In the genomic region with DNA sequence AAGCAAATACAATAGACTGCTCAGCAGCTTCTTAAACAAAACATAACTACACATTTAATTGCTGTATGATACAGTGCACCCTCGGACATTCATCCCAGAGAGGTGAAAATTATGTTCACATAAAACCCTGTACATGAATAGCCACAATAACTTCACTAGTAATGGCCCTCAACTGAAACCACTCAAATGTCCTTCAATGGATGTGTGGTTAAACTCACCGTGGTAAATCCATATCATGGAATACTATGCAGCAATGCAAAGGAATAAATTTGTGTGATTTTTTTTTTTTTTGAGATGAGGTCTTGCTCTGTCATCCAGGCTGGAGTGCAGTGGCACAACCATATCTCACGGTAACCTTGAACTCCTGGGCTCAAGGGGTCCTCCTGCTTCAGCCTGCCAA, we compare ENCODE assay signal across 29 cellular contexts.
"Had no signal": no experiment of that assay in that cellular context is flagged by ENCODE, and none has a peak within 500 bp of the region (broad histone marks: within the 10 kb centered on the region; RNA-seq: fewer than 3 reads in every experiment).

No MANE protein-coding gene starts in this region.

- H3K27me3 Mint-ChIP-seq: stimulated activated memory B cell treated with anti-CD40 and anti-IgM and Interleukin-4, amounts not matched to agents 10 μg/mL and 1 μg/mL and 100 μg/mL, for 72 hours; stimulated activated naive B cell treated with anti-CD40 and anti-IgM and Interleukin-4, amounts not matched to agents 10 μg/mL and 1 μg/mL and 100 μg/mL, for 72 hours; stimulated activated naive CD8-positive, alpha-beta T cell treated with anti-CD3 and anti-CD28 coated beads, Interleukin-15, amount 100 ng/mL, for 72 hours; stimulated activated naive CD8-positive, alpha-beta T cell treated with anti-CD3 and anti-CD28 coated beads, Interleukin-15, Interleukin-2, amounts not matched to agents 100 ng/mL and 50 ng/mL, for 24 hours had no signal

- H3K36me3 ChIP-seq: stomach, suprapubic skin, thoracic aorta, thyroid gland, tibial artery, tibial nerve, transverse colon, upper lobe of left lung, upper lobe of right lung, uterus, vagina had no signal

- H3K4me3 Mint-ChIP-seq: stimulated activated effector memory CD8-positive, alpha-beta T cell treated with anti-CD3 and anti-CD28 coated beads, Interleukin-12 subunit alpha, Interleukin-12 subunit beta, amount 100 ng/mL, for 72 hours; stimulated activated memory B cell treated with anti-CD40 and anti-IgM and Interleukin-4, amounts not matched to agents 10 μg/mL and 1 μg/mL and 100 μg/mL, for 72 hours; stimulated activated naive B cell treated with anti-CD40 and anti-IgM and Interleukin-4, amounts not matched to agents 10 μg/mL and 1 μg/mL and 100 μg/mL, for 72 hours; stimulated activated naive CD8-positive, alpha-beta T cell treated with anti-CD3 and anti-CD28 coated beads, Interleukin-15, amount 100 ng/mL, for 72 hours; stimulated activated naive CD8-positive, alpha-beta T cell treated with anti-CD3 and anti-CD28 coated beads, Interleukin-15, Interleukin-2, amounts not matched to agents 100 ng/mL and 50 ng/mL, for 24 hours; type B pancreatic cell had no signal

- H3K27me3 ChIP-seq: testis, thyroid gland, tibial nerve, transverse colon, upper lobe of left lung, upper lobe of right lung, uterus, vagina had no signal

- H3K9me3 ChIP-seq: suprapubic skin, testis, thoracic aorta, thyroid gland, transverse colon, upper lobe of left lung, upper lobe of right lung, uterus, vagina had no signal

- H3K4me1 ChIP-seq: stomach, suprapubic skin, thyroid gland, tibial artery, tibial nerve, transverse colon, upper lobe of left lung, upper lobe of right lung, uterus, vagina had no signal

- ATAC-seq: stimulated activated effector memory CD8-positive, alpha-beta T cell treated with anti-CD3 and anti-CD28 coated beads, Interleukin-12 subunit alpha, Interleukin-12 subunit beta, amount 100 ng/mL, for 72 hours; stimulated activated memory B cell treated with anti-CD40 and anti-IgM and Interleukin-4, amounts not matched to agents 10 μg/mL and 1 μg/mL and 100 μg/mL, for 72 hours; stimulated activated naive B cell treated with anti-CD40 and anti-IgM and Interleukin-4, amounts not matched to agents 10 μg/mL and 1 μg/mL and 100 μg/mL, for 72 hours; stimulated activated naive CD8-positive, alpha-beta T cell treated with anti-CD3 and anti-CD28 coated beads, Interleukin-15, amount 100 ng/mL, for 72 hours; stimulated activated naive CD8-positive, alpha-beta T cell treated with anti-CD3 and anti-CD28 coated beads, Interleukin-15, Interleukin-2, amounts not matched to agents 100 U/mL and 50 U/mL, for 24 hours; upper lobe of right lung had no signal

- H3K36me3 Mint-ChIP-seq: stimulated activated effector memory CD8-positive, alpha-beta T cell treated with anti-CD3 and anti-CD28 coated beads, Interleukin-12 subunit alpha, Interleukin-12 subunit beta, amount 100 ng/mL, for 72 hours; stimulated activated memory B cell treated with anti-CD40 and anti-IgM and Interleukin-4, amounts not matched to agents 10 μg/mL and 1 μg/mL and 100 μg/mL, for 72 hours; stimulated activated naive B cell treated with anti-CD40 and anti-IgM and Interleukin-4, amounts not matched to agents 10 μg/mL and 1 μg/mL and 100 μg/mL, for 72 hours; type B pancreatic cell had no signal

- DNase-seq: stimulated activated CD4-positive, alpha-beta T cell treated with anti-CD3 and anti-CD28 coated beads, Interleukin-2, amount 100 ng/mL, for 48 hours; stimulated activated CD4-positive, alpha-beta T cell treated with anti-CD3 and anti-CD28 coated beads, Interleukin-4, amount 100 ng/mL, for 1 hour; stimulated activated CD4-positive, alpha-beta T cell treated with anti-CD3 and anti-CD28 coated beads, Interleukin-4, amount 100 ng/mL, for 24 hours; stimulated activated CD4-positive, alpha-beta T cell treated with anti-CD3 and anti-CD28 coated beads, Interleukin-4, amount 100 ng/mL, for 4 hours; stimulated activated CD8-positive, alpha-beta memory T cell treated with anti-CD3 and anti-CD28 coated beads, Interleukin-4, amount 100 ng/mL, for 48 hours; stimulated activated naive B cell treated with anti-CD40 and anti-IgM and Interleukin-4, amounts not matched to agents 10 μg/mL and 1 μg/mL and 100 μg/mL, for 72 hours; stimulated activated naive CD4-positive, alpha-beta T cell; stimulated activated naive CD4-positive, alpha-beta T cell treated with Interleukin-2 at 50 U/mL for 16 hours; stimulated activated naive CD8-positive, alpha-beta T cell treated with anti-CD3 and anti-CD28 coated beads, Interleukin-15, amount 100 ng/mL, for 72 hours; stimulated activated naive CD8-positive, alpha-beta T cell treated with anti-CD3 and anti-CD28 coated beads, Interleukin-15, Interleukin-2, amounts not matched to agents 100 U/mL and 50 U/mL, for 24 hours; stomach; substantia nigra; thyroid gland; tibial artery; transverse colon; trophoblast cell; upper lobe of left lung; upper lobe of right lung; uterus had no signal

- FAIRE-seq: urothelium cell line had no signal

- H3K27ac Mint-ChIP-seq: stimulated activated effector memory CD8-positive, alpha-beta T cell treated with anti-CD3 and anti-CD28 coated beads, Interleukin-12 subunit alpha, Interleukin-12 subunit beta, amount 100 ng/mL, for 72 hours; stimulated activated memory B cell treated with anti-CD40 and anti-IgM and Interleukin-4, amounts not matched to agents 10 μg/mL and 1 μg/mL and 100 μg/mL, for 72 hours; stimulated activated naive B cell treated with anti-CD40 and anti-IgM and Interleukin-4, amounts not matched to agents 10 μg/mL and 1 μg/mL and 100 μg/mL, for 72 hours; stimulated activated naive CD8-positive, alpha-beta T cell treated with anti-CD3 and anti-CD28 coated beads, Interleukin-15, amount 100 ng/mL, for 72 hours; stimulated activated naive CD8-positive, alpha-beta T cell treated with anti-CD3 and anti-CD28 coated beads, Interleukin-15, Interleukin-2, amounts not matched to agents 100 ng/mL and 50 ng/mL, for 24 hours; type B pancreatic cell had no signal

- H3K9me3 Mint-ChIP-seq: stimulated activated naive CD8-positive, alpha-beta T cell treated with anti-CD3 and anti-CD28 coated beads, Interleukin-15, amount 100 ng/mL, for 72 hours had no signal

- H3K4me3 ChIP-seq: stomach, suprapubic skin, testis, thoracic aorta, thyroid gland, tibial artery, tibial nerve, transverse colon, upper lobe of left lung, upper lobe of right lung, uterus, vagina had no signal

- H3K27ac ChIP-seq: stomach, suprapubic skin, testis, thoracic aorta, thyroid gland, tibial artery, tibial nerve, transverse colon, upper lobe of left lung, upper lobe of right lung, uterus, vagina had no signal

- H3K4me1 Mint-ChIP-seq: stimulated activated effector memory CD8-positive, alpha-beta T cell treated with anti-CD3 and anti-CD28 coated beads, Interleukin-12 subunit alpha, Interleukin-12 subunit beta, amount 100 ng/mL, for 72 hours; stimulated activated memory B cell treated with anti-CD40 and anti-IgM and Interleukin-4, amounts not matched to agents 10 μg/mL and 1 μg/mL and 100 μg/mL, for 72 hours; stimulated activated naive B cell treated with anti-CD40 and anti-IgM and Interleukin-4, amounts not matched to agents 10 μg/mL and 1 μg/mL and 100 μg/mL, for 72 hours; stimulated activated naive CD8-positive, alpha-beta T cell treated with anti-CD3 and anti-CD28 coated beads, Interleukin-15, amount 100 ng/mL, for 72 hours had no signal
